9 cellular contexts compared by ENCODE assay signal in genomic region chr7:151010307-151011096, GRCh38. TPM values are rescaled to one million over a fixed set of nuclear protein-coding genes. Genes with fewer than 3 reads are reported as not detected.
DNase-seq lines count a peak whose midpoint lies in the region; ATAC-seq and TF ChIP-seq lines count a peak whose summit lies in the region.
"Had no signal": no experiment of that assay in that cellular context is flagged by ENCODE, and none has a peak within 500 bp of the region (broad histone marks: within the 10 kb centered on the region; RNA-seq: fewer than 3 reads in every experiment).

No MANE protein-coding gene starts in this region.

- BruUV-seq in Panc1 (replicated peaks; lab: Mats Ljungman, UMichigan), result no TSS peak

- H3K4me3 Mint-ChIP-seq in neural crest cell, result peak overlapping the region; percentile 82

- peaks cover 47% of the 10 kb centered on the region for H3K4me1 Mint-ChIP-seq in neural crest cell

- H3K4me1 ChIP-seq in Panc1 (ENCODE audit: control insufficient read depth, insufficient read depth, low read length), result peaks cover 34% of the 10 kb centered on the region

- peak; percentile 35 for ATAC-seq in Panc1
- no peak for ATAC-seq in HG03520 (IDR thresholded peaks at IDR 0.05; ENCODE audit: unreplicated experiment)
- no peak for ATAC-seq in GM21526 (IDR thresholded peaks at IDR 0.05; ENCODE audit: low FRiP score, unreplicated experiment)

- H3K27me3 Mint-ChIP-seq in neural crest cell (ENCODE audit: low read depth), result peaks cover 6% of the 10 kb centered on the region

- DNase-seq in G401 (ENCODE audit: low spot score), result peak; percentile 57
- DNase-seq in Panc1 (ENCODE audit: low read depth, low spot score), result no peak
- peak; percentile 80 for DNase-seq in cerebellar cortex (ENCODE audit: low spot score)
- DNase-seq in neural crest cell (ENCODE audit: low read depth, low spot score), result no peak
- DNase-seq in NK-92 (lab: John Stamatoyannopoulos, UW; ENCODE audit: unreplicated experiment), result no peak
- DNase-seq in NCI-H2171 (lab: John Stamatoyannopoulos, UW), result no peak

- CTCF ChIA-PET in Panc1 (lab: Charles Lee), result interaction anchor here (0.7 to 2.4 kb wide), 8 partner anchors 8 to 112 kb away, joined by 3 to 16 read pairs (median 5); no protein-coding TSS in a partner anchor

- H3K9me3 ChIP-seq in Panc1 (ENCODE audit: control insufficient read depth, insufficient read depth, low read depth, low read length), result no peaks in the 10 kb centered on the region

- no peaks in the 10 kb centered on the region for H3K36me3 Mint-ChIP-seq in neural crest cell (ENCODE audit: low read depth)

- H3K9me3 Mint-ChIP-seq in neural crest cell, result no peaks in the 10 kb centered on the region

- H3K4me3 ChIP-seq in Panc1 (ENCODE audit: low read depth in 2 of 2, low read length in 2 of 2), result peak overlapping the region; percentile 2 to 8; a peak in 1 of 4 replicates

- intact Hi-C loops in Panc1 (cut with micrococcal nuclease; ENCODE audit: unreplicated experiment), result no loop called here

- peak overlapping the region; percentile 42 for H3K27ac ChIP-seq in Panc1 (ENCODE audit: low read length)

- POLR2A ChIA-PET in Panc1 (lab: Charles Lee), result interaction anchor here (0.7 kb wide), 1 partner anchor 1506 kb away, joined by 4 read pairs; no protein-coding TSS in a partner anchor

- in situ Hi-C loops in G401 (cut with HindIII; ENCODE audit: low sequenced_read_pairs) (no loop called here), Panc1 (cut with HindIII; ENCODE audit: low pct_unique_long_range_greater_than_20kb, low sequenced_read_pairs) (no loop called here)

- no peaks in the 10 kb centered on the region for H3K36me3 ChIP-seq in Panc1 (ENCODE audit: control insufficient read depth, insufficient read depth, low read length)

- peak overlapping the region; percentile 83 for H3K27ac Mint-ChIP-seq in neural crest cell (ENCODE audit: unreplicated experiment)

- no peak for TF ChIP-seq CTCF in Panc1 (IDR thresholded peaks at IDR 0.05)
- no peak for TF ChIP-seq CTCF in neural crest cell (conservative IDR thresholded peaks at IDR 0.05)

- no peaks in the 10 kb centered on the region for H3K27me3 ChIP-seq in Panc1 (ENCODE audit: control insufficient read depth, insufficient read depth, low read length)

RNA-seq across cellular contexts. Expression of gene ATG9B, which starts 13.8 kb away (rescaled TPM):
- total RNA-seq in G401 (2014; rRNA removed; shearing (Covaris generic)), result 0.34 and 0.49 TPM in 2 replicates
- 0.98 TPM for total RNA-seq in Panc1 (2021; ENCODE audit: unreplicated experiment)
- 1.6 TPM for polyA plus RNA-seq in Panc1 (2012; ENCODE audit: insufficient read length)
- 8.0 and 9.2 TPM in 2 replicates for total RNA-seq in neural crest cell

RNA-seq across cellular contexts. Expression of gene ABCB8, which starts 17.7 kb away (rescaled TPM):
- 34.0 and 57.0 TPM in 2 replicates for total RNA-seq in G401 (2014; rRNA removed; shearing (Covaris generic))
- 49.8 TPM for total RNA-seq in Panc1 (2021; ENCODE audit: unreplicated experiment)
- 52.3 TPM for polyA plus RNA-seq in Panc1 (2012; ENCODE audit: insufficient read length)
- total RNA-seq in neural crest cell, result 42.3 and 43.5 TPM in 2 replicates

RNA-seq across cellular contexts. Expression of gene NOS3, which starts 19.7 kb away (rescaled TPM):
- total RNA-seq in G401 (2014; rRNA removed; shearing (Covaris generic)), result 34.5 and 41.6 TPM in 2 replicates
- total RNA-seq in Panc1 (2021; ENCODE audit: unreplicated experiment) (3.1 TPM), neural crest cell (6.1 and 7.4 TPM in 2 replicates)
- 7.4 TPM for polyA plus RNA-seq in Panc1 (2012; ENCODE audit: insufficient read length)

RNA-seq across cellular contexts. Expression of gene KCNH2, which starts 32.4 kb away (rescaled TPM):
- 10.8 and 11.5 TPM in 2 replicates for total RNA-seq in G401 (2014; rRNA removed; shearing (Covaris generic))
- total RNA-seq in Panc1 (2021; ENCODE audit: unreplicated experiment) (1.8 TPM), neural crest cell (10.7 and 12.4 TPM in 2 replicates)
- polyA plus RNA-seq in Panc1 (2012; ENCODE audit: insufficient read length), result 3.1 TPM
- total RNA-seq: RPMI7951 had no signal

RNA-seq across cellular contexts. Expression of gene ASIC3, which starts 37.8 kb away (rescaled TPM):
- total RNA-seq in G401 (2014; rRNA removed; shearing (Covaris generic)), result not detected in 2 replicates
- total RNA-seq in Panc1 (2021; ENCODE audit: unreplicated experiment), result 1.3 TPM
- polyA plus RNA-seq in Panc1 (2012; ENCODE audit: insufficient read length), result 1.7 TPM
- total RNA-seq in neural crest cell, result 4.7 and 6.0 TPM in 2 replicates

Comparison
In these comparisons a context has a peak if more than half of its experiments do, and no peak if none do; other contexts are left out.
1. DNase-seq: peak in G401 (single experiment) and cerebellar cortex (single experiment); none in Panc1 (single experiment), neural crest cell (single experiment), NK-92 (single experiment) and NCI-H2171 (single experiment).